8 cellular contexts compared by ENCODE assay signal in the genomic region with DNA sequence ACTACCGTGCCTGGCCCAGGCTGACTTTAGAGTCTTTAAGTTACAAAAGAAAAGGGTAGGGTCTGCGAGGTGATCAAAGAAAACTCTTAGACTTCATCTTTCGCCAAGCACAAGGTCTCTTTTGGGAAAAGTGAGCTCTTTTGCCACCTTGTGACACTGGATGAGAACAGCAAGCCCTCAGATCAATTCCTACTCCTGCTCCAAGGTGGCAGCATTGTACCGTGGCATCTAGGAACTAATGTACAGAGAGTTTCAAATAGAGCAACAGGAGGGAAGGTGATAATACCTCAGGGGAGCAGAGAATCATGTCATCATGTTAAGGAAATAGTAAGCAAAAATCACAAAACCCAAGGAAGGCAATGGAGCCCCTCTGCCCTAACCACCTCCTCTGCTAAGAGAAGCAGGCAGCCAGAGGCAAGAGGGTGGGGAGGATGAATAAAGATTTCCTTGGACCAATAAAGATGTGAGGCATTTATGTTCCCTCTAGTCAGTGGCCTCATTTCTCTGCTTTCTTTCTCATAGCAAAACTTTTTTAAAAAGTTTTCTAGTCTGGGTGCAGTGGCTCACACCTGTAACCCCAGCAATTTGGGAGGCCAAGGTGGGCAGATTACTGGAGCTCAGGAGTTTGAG. TPM values are rescaled to one million over a fixed set of nuclear protein-coding genes. Genes with fewer than 3 reads are reported as not detected.
DNase-seq lines count a peak whose midpoint lies in the region; ATAC-seq and TF ChIP-seq lines count a peak whose summit lies in the region.

No MANE protein-coding gene starts in this region.

- in situ Hi-C loops in SK-MEL-5 (cut with HindIII; ENCODE audit: low pct_unique_long_range_greater_than_20kb, low sequenced_read_pairs) = no loop called here

- H2BK5ac ChIP-seq in trophoblast cell (ENCODE audit: low read depth, low read length, poor library complexity) = no peak overlapping the region

- no peak overlapping the region for H3K18ac ChIP-seq in trophoblast cell (ENCODE audit: low read length)

- H4K12ac ChIP-seq in trophoblast cell (ENCODE audit: low read depth, low read length) = no peak overlapping the region

- H3K4me1 ChIP-seq in gastroesophageal sphincter (peaks cover 0 to 7% (median 0%) of the 10 kb centered on the region in 3 donors), trophoblast cell (ENCODE audit: control insufficient read depth in 1 of 2, insufficient read depth in 2 of 2, low read length in 2 of 2) (no peaks in the 10 kb centered on the region), uterus (no peaks in the 10 kb centered on the region)

- no peaks in the 10 kb centered on the region for H3K79me1 ChIP-seq in trophoblast cell (ENCODE audit: low read length)

- H3K9ac ChIP-seq in trophoblast cell (ENCODE audit: low read length) = no peak overlapping the region

- WGBS in gastroesophageal sphincter (ENCODE audit: low coverage in 1 of 2), 2 donors = 0 to 29% methylated on average over 2 to 3 of the region's 4 CpGs
- WGBS in trophoblast cell (ENCODE audit: extremely low coverage, insufficient coverage, insufficient read length) = no CpG with 5 or more reads among the region's 4 CpGs

- H3K23ac ChIP-seq in trophoblast cell (ENCODE audit: low read length) = no peak overlapping the region

- H3K4me2 ChIP-seq in trophoblast cell (ENCODE audit: low read length) = no peak overlapping the region

- H3K36me3 ChIP-seq in gastroesophageal sphincter (no peaks in the 10 kb centered on the region), trophoblast cell (ENCODE audit: control insufficient read depth in 1 of 2, insufficient read depth in 2 of 2, low read length in 2 of 2) (no peaks in the 10 kb centered on the region), uterus (no peaks in the 10 kb centered on the region)

- no peak overlapping the region for H4K91ac ChIP-seq in trophoblast cell (ENCODE audit: low read depth, low read length)

- DNase-seq in AML-193 (lab: John Stamatoyannopoulos, UW) (peak; percentile 88 to 89), GM20000 (ENCODE audit: low spot score) (peak; percentile 81), NCI-H128 (lab: John Stamatoyannopoulos, UW; ENCODE audit: unreplicated experiment) (peak; percentile 64), SK-MEL-5 (ENCODE audit: low read depth, low spot score) (peak; percentile 91), trophoblast cell (peak; percentile 74 to 82), uterus (peak; percentile 43 to 47)
- peak in 3 of 4 experiments; percentile 8 to 39 (median 17) for DNase-seq in activated naive CD4-positive, alpha-beta T cell (lab: John Stamatoyannopoulos, UW)

- TF ChIP-seq CTCF in GM20000 (IDR thresholded peaks at IDR 0.05; ENCODE audit: extremely low read depth, missing control alignments) (peak; percentile 99), gastroesophageal sphincter (IDR thresholded peaks at IDR 0.05) (peak; percentile 92 to 97 (median 92)), uterus (IDR thresholded peaks at IDR 0.05) (peak; percentile 74 to 95 (median 90))

- no peak for TF ChIP-seq POLR2A in gastroesophageal sphincter (IDR thresholded peaks at IDR 0.05)
- no peak for TF ChIP-seq POLR2A in uterus (IDR thresholded peaks at IDR 0.05)

- TF ChIP-seq EP300 in gastroesophageal sphincter (IDR thresholded peaks at IDR 0.05) = no peak

- H3K4ac ChIP-seq in trophoblast cell (ENCODE audit: low read depth, low read length) = no peak overlapping the region

- no peaks in the 10 kb centered on the region for H3K79me2 ChIP-seq in trophoblast cell (ENCODE audit: control insufficient read depth, insufficient read depth, low read length, poor library complexity)

- no peak overlapping the region for H4K8ac ChIP-seq in trophoblast cell (ENCODE audit: low read depth, low read length)

- peak; percentile 84 for ATAC-seq in gastroesophageal sphincter

- H2AFZ ChIP-seq in trophoblast cell (ENCODE audit: insufficient read depth, low read length, poor library complexity) = no peak overlapping the region

- no peaks in the 10 kb centered on the region for H3K9me3 ChIP-seq in gastroesophageal sphincter
- H3K9me3 ChIP-seq in trophoblast cell (ENCODE audit: insufficient read depth, low read depth, low read length) = no peaks in the 10 kb centered on the region
- H3K9me3 ChIP-seq in uterus = no peaks in the 10 kb centered on the region

- H3K14ac ChIP-seq in trophoblast cell (ENCODE audit: low read length) = no peak overlapping the region

- H2AK5ac ChIP-seq in trophoblast cell (ENCODE audit: low read length) = no peak overlapping the region

- intact Hi-C loops in uterus (cut with DNase I; ENCODE audit: low total_unique reads) = no loop called here

- H3K4me3 ChIP-seq in gastroesophageal sphincter (no peak overlapping the region), trophoblast cell (ENCODE audit: low read depth, low read length) (no peak overlapping the region), uterus (no peak overlapping the region)

- H3K27me3 ChIP-seq in gastroesophageal sphincter (no peaks in the 10 kb centered on the region), trophoblast cell (ENCODE audit: insufficient read depth, low read length) (no peaks in the 10 kb centered on the region), uterus (no peaks in the 10 kb centered on the region)

- no peak overlapping the region for H2BK12ac ChIP-seq in trophoblast cell (ENCODE audit: low read length)

- H3K27ac ChIP-seq in gastroesophageal sphincter = no peak overlapping the region
- no peak overlapping the region for H3K27ac ChIP-seq in trophoblast cell (ENCODE audit: low read depth, low read length)
- no peak overlapping the region for H3K27ac ChIP-seq in uterus

- H2BK120ac ChIP-seq in trophoblast cell (ENCODE audit: insufficient read depth, low read length, poor library complexity) = no peak overlapping the region

RNA-seq across cellular contexts. Expression of a gene that starts 2.1 kb away (rescaled TPM):
- total RNA-seq in SK-MEL-5 (2014; rRNA removed; shearing (Covaris generic)) = not detected in 2 replicates
- polyA plus RNA-seq in SK-MEL-5 (2015; cell fraction: cytosol; rRNA removed) = not detected in 2 replicates
- polyA plus RNA-seq in SK-MEL-5 (2015; cell fraction: nucleus; rRNA removed) = not detected in 2 replicates
- total RNA-seq in gastroesophageal sphincter (not detected), uterus (not detected)
- not detected in 2 replicates for polyA plus RNA-seq in trophoblast cell (2013)

RNA-seq across cellular contexts. Expression of a gene that starts 33.0 kb away (rescaled TPM):
- total RNA-seq in SK-MEL-5 (2014; rRNA removed; shearing (Covaris generic)) = 33.9 and 37.8 TPM in 2 replicates
- 35.9 and 50.9 TPM in 2 replicates for polyA plus RNA-seq in SK-MEL-5 (2015; cell fraction: cytosol; rRNA removed)
- 55.4 and 65.2 TPM in 2 replicates for polyA plus RNA-seq in SK-MEL-5 (2015; cell fraction: nucleus; rRNA removed)
- total RNA-seq in gastroesophageal sphincter (10 to 100 TPM; 40.5 to 64.1 (median 51.8) TPM), uterus (10 to 100 TPM in 3 of 4 donors, 1 to 10 TPM in 1; 4.7 to 75.1 (median 41.9) TPM)
- 38.4 and 39.4 TPM in 2 replicates for polyA plus RNA-seq in trophoblast cell (2013)

RNA-seq across cellular contexts. Expression of a gene that starts 33.0 kb away (rescaled TPM):
- total RNA-seq in SK-MEL-5 (2014; rRNA removed; shearing (Covaris generic)) = 18.2 and 19.7 TPM in 2 replicates
- 13.2 and 14.1 TPM in 2 replicates for polyA plus RNA-seq in SK-MEL-5 (2015; cell fraction: cytosol; rRNA removed)
- polyA plus RNA-seq in SK-MEL-5 (2015; cell fraction: nucleus; rRNA removed) = 32.2 and 34.3 TPM in 2 replicates
- total RNA-seq in gastroesophageal sphincter (10 to 100 TPM; 17.5 to 21.5 (median 18.5) TPM), uterus (10 to 100 TPM; 13.8 to 40.8 (median 22.0) TPM)
- 14.1 and 14.8 TPM in 2 replicates for polyA plus RNA-seq in trophoblast cell (2013)

Comparison
In these comparisons a context has a peak if more than half of its experiments do, and no peak if none do; other contexts are left out.
1. DNase-seq: peak in every context shown above with its lines; median percentile 91 in SK-MEL-5; 88 in AML-193; 81 in GM20000; 78 in trophoblast cell; 64 in NCI-H128; 45 in uterus; 17 in activated naive CD4-positive, alpha-beta T cell.